In genomic region chr1:80250573-80251168, GRCh38 we compare ENCODE assay signal across 22 cellular contexts.
"Had no signal": no experiment of that assay in that cellular context is flagged by ENCODE, and none has a peak within 500 bp of the region (broad histone marks: within the 10 kb centered on the region; RNA-seq: fewer than 3 reads in every experiment).

No MANE protein-coding gene starts in this region.

- ATAC-seq: gastroesophageal sphincter; left cardiac atrium; left ventricle myocardium superior; right lobe of liver; stimulated activated effector memory CD8-positive, alpha-beta T cell treated with anti-CD3 and anti-CD28 coated beads, Interleukin-12 subunit alpha, Interleukin-12 subunit beta, amount 100 ng/mL, for 72 hours had no signal

- H3K4me3 ChIP-seq: adrenal gland, ascending aorta, esophagus squamous epithelium, gastroesophageal sphincter, ovary, right lobe of liver, skin epidermis, uterus had no signal

- H3K27ac ChIP-seq: adrenal gland, ascending aorta, esophagus squamous epithelium, gastroesophageal sphincter, neutrophil, ovary, right lobe of liver, skin epidermis, uterus had no signal

- H3K36me3 ChIP-seq: adrenal gland, ascending aorta, esophagus squamous epithelium, gastroesophageal sphincter, neutrophil, ovary, uterus had no signal

- H3K4me1 ChIP-seq: adrenal gland, ascending aorta, gastroesophageal sphincter, right lobe of liver, uterus had no signal

- H3K9me3 ChIP-seq: adrenal gland, ascending aorta, esophagus squamous epithelium, gastroesophageal sphincter, neutrophil, ovary, right lobe of liver, uterus had no signal

- H3K27me3 ChIP-seq: adrenal gland, ascending aorta, esophagus squamous epithelium, gastroesophageal sphincter, neutrophil, ovary, right lobe of liver, uterus had no signal

- DNase-seq: activated B cell treated with CpG ODN at 0.5 μM for 24 hours; activated CD4-positive, alpha-beta T cell treated with anti-CD3 and anti-CD28 coated beads, Interleukin-2, amount 50 U/mL, for 4 hours; activated CD8-positive, alpha-beta memory T cell treated with anti-CD3 and anti-CD28 coated beads for 24 hours; activated effector memory CD4-positive, alpha-beta T cell treated with Interleukin-2 at 50 U/mL for 16 hours; activated naive CD4-positive, alpha-beta T cell treated with anti-CD3 and anti-CD28 coated beads for 36 hours; activated naive CD8-positive, alpha-beta T cell treated with anti-CD3 and anti-CD28 coated beads for 36 hours; adrenal gland; caudate nucleus; esophagus squamous epithelium; hippocampal formation; left cardiac atrium; left ventricle myocardium superior; ovary; right lobe of liver; stimulated activated CD4-positive, alpha-beta T cell treated with anti-CD3 and anti-CD28 coated beads, Interleukin-4, amount 100 ng/mL, for 24 hours; substantia nigra; uterus had no signal
